8 cellular contexts compared by ENCODE assay signal in the genomic region with DNA sequence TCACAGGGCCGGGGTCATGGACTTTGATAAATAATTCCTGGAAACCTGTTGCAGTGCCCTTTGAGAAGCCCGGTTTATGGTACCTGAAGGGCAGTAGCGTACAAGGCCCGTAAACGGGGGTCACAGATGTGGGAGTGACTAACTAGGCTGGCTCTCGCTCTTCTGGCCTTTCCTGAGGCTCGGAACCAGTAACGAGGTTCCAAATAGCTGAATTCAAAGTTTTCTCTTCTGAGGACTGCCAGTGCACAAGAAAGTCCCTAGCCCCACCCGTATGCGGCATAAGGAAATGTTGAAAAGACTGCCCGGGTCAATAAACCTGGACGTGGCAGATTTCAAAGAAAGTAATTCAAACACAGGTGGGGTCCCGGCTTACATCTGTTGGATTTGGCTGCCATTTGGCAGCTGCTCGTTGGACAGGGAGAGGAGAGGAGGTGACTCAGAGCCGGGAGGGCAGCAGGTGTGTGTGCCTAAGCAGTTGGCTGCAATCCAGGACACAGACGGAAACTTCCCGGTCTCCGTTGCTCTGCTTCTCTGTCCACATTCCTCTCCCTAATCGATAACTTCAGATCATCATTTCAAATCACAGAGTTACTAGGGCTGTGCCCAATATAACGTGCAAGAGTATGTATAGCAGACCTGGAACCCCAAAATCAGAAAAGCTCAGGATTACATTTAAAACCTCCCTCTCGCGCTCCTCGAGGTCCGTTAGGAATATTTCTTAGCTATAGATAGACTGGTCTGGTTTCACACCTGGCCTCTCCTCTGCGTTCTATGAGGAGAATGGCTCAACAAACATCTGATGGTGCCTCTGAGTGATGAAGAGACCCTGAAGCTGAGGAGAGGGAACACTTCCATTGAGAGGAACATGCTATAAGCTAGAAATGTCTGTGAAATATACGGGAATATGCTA. TPM values are rescaled to one million over a fixed set of nuclear protein-coding genes. Genes with fewer than 3 reads are reported as not detected.
DNase-seq lines count a peak whose midpoint lies in the region; ATAC-seq, FAIRE-seq and TF ChIP-seq lines count a peak whose summit lies in the region.

No MANE protein-coding gene starts in this region.

- peak overlapping the region; percentile 88 for H2AFZ ChIP-seq in hepatocyte

- no peak for FAIRE-seq in D721Med (lab: Jason Lieb, UNC)

- H3K4me1 ChIP-seq in hepatocyte (ENCODE audit: insufficient read depth), result peaks cover 8% of the 10 kb centered on the region

- TF ChIP-seq CTCF in hepatocyte (IDR thresholded peaks at IDR 0.05; ENCODE audit: poor library complexity) (no peak), D721Med (IDR thresholded peaks at IDR 0.05; ENCODE audit: insufficient read depth, missing control alignments) (no peak)

- H3K9me2 ChIP-seq in hepatocyte (replicated peaks; ENCODE audit: insufficient read depth), result no peaks in the 10 kb centered on the region

- DNase-seq in COLO668 (lab: John Stamatoyannopoulos, UW; ENCODE audit: unreplicated experiment), result peak; percentile 89
- peak; percentile 95 for DNase-seq in SHP77 (lab: John Stamatoyannopoulos, UW)
- DNase-seq in amniotic epithelial cell (ENCODE audit: low read depth), result peak; percentile 34
- peak; percentile 90 for DNase-seq in hepatocyte (ENCODE audit: low spot score)
- peak; percentile 82 for DNase-seq in renal cortical epithelial cell (ENCODE audit: low read depth)
- no peak for DNase-seq in D721Med (ENCODE audit: insufficient read length, low spot score)

- peak; percentile 22 for ATAC-seq in GM21381 (IDR thresholded peaks at IDR 0.05; ENCODE audit: unreplicated experiment)

- no peaks in the 10 kb centered on the region for H3K9me3 ChIP-seq in hepatocyte (ENCODE audit: low read depth)

- WGBS in hepatocyte (ENCODE audit: low lambda C conversion rate, missing lambda C conversion rate), result 19% methylated on average over 26 of the region's 26 CpGs

- H3K36me3 ChIP-seq in hepatocyte (replicated peaks; ENCODE audit: insufficient read depth, low read depth), result no peaks in the 10 kb centered on the region

- no peak for TF ChIP-seq EP300 in Ishikawa (IDR thresholded peaks at IDR 0.05; ENCODE audit: borderline replicate concordance)

- peak overlapping the region; percentile 97 for H3K27ac ChIP-seq in hepatocyte

- H3K4me2 ChIP-seq in hepatocyte, result peak overlapping the region; percentile 84

- no peaks in the 10 kb centered on the region for H3K27me3 ChIP-seq in hepatocyte

- TF ChIP-seq RAD21 in Ishikawa (IDR thresholded peaks at IDR 0.05; ENCODE audit: low read depth), result no peak

- peak overlapping the region; percentile 83 for H3K4me3 ChIP-seq in hepatocyte

- H4K20me1 ChIP-seq in hepatocyte (ENCODE audit: insufficient read depth, poor library complexity, severe bottlenecking), result no peaks in the 10 kb centered on the region

- peaks cover 45% of the 10 kb centered on the region for H3K79me2 ChIP-seq in hepatocyte

TF ChIP-seq in Ishikawa, 13 proteins besides CTCF, POLR2A, EP300 and RAD21:
- TF ChIP-seq CREB1 (IDR thresholded peaks at IDR 0.05; ENCODE audit: low read depth) (no peak), CEBPB (IDR thresholded peaks at IDR 0.05) (no peak), NFIC (IDR thresholded peaks at IDR 0.05) (peak; percentile 89), ZBTB7A (IDR thresholded peaks at IDR 0.05; ENCODE audit: low read depth) (no peak), TAF1 (IDR thresholded peaks at IDR 0.05; ENCODE audit: low read depth) (no peak), YY1 (IDR thresholded peaks at IDR 0.05; ENCODE audit: low read depth) (peak; percentile 57; the same call in 1 of the 2 replicates), FOXM1 (IDR thresholded peaks at IDR 0.05; ENCODE audit: borderline replicate concordance, low read depth) (no peak), TCF12 (IDR thresholded peaks at IDR 0.05; ENCODE audit: low read depth) (no peak; the same call in 1 of the 2 replicates), TEAD4 (IDR thresholded peaks at IDR 0.05) (peak; percentile 18; the same call in 1 of the 2 replicates), EGR1 (IDR thresholded peaks at IDR 0.05) (no peak)
- TF ChIP-seq, protein P1, sequence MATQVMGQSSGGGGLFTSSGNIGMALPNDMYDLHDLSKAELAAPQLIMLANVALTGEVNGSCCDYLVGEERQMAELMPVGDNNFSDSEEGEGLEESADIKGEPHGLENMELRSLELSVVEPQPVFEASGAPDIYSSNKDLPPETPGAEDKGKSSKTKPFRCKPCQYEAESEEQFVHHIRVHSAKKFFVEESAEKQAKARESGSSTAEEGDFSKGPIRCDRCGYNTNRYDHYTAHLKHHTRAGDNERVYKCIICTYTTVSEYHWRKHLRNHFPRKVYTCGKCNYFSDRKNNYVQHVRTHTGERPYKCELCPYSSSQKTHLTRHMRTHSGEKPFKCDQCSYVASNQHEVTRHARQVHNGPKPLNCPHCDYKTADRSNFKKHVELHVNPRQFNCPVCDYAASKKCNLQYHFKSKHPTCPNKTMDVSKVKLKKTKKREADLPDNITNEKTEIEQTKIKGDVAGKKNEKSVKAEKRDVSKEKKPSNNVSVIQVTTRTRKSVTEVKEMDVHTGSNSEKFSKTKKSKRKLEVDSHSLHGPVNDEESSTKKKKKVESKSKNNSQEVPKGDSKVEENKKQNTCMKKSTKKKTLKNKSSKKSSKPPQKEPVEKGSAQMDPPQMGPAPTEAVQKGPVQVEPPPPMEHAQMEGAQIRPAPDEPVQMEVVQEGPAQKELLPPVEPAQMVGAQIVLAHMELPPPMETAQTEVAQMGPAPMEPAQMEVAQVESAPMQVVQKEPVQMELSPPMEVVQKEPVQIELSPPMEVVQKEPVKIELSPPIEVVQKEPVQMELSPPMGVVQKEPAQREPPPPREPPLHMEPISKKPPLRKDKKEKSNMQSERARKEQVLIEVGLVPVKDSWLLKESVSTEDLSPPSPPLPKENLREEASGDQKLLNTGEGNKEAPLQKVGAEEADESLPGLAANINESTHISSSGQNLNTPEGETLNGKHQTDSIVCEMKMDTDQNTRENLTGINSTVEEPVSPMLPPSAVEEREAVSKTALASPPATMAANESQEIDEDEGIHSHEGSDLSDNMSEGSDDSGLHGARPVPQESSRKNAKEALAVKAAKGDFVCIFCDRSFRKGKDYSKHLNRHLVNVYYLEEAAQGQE (IDR thresholded peaks at IDR 0.05; ENCODE audit: low read depth), result no peak
- TF ChIP-seq, protein P2, sequence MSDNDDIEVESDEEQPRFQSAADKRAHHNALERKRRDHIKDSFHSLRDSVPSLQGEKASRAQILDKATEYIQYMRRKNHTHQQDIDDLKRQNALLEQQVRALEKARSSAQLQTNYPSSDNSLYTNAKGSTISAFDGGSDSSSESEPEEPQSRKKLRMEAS (IDR thresholded peaks at IDR 0.05), result no peak
- TF ChIP-seq, protein P3, sequence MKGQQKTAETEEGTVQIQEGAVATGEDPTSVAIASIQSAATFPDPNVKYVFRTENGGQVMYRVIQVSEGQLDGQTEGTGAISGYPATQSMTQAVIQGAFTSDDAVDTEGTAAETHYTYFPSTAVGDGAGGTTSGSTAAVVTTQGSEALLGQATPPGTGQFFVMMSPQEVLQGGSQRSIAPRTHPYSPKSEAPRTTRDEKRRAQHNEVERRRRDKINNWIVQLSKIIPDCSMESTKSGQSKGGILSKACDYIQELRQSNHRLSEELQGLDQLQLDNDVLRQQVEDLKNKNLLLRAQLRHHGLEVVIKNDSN (IDR thresholded peaks at IDR 0.05), result no peak

RNA-seq across cellular contexts. Expression of a gene that starts 0.8 kb away (rescaled TPM):
- total RNA-seq in hepatocyte, result 20.7 and 22.6 TPM in 2 replicates
- polyA plus RNA-seq in hepatocyte, result 29.6 and 32.6 TPM in 2 replicates
- 24.0 and 32.9 TPM in 2 replicates for total RNA-seq in renal cortical epithelial cell
